21 cellular contexts compared by ENCODE assay signal in the genomic region with DNA sequence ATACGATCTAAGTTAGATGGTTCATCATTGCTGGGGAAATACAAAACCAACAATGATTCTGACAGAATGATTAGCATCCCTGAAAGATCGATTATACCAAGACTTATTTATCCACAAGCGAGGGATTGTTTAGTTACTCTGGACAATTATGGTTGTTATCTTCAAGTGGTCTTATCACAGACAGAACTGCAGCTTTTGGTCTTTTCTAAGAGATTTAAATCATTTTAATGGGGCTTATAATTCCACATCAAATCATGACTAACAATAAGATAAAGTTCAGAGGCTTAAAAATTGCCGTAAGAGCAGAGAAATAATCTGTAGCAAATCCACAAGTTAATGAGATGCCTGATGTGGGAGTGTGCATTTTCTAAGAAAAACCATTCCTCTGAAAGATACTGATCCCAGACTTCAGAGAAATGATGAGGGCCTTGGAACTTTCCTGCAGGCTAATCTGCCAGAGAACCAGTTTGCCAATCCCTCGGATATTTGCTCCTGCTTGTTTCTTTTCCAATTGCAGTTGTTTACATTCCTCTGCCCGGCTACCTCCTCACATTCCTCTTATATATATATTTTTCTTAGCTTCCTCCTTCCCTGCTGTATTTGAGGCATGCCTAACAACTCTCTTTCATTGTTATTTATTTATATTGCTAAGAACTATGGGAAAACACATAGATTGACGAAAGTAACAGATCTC.
DNase-seq lines count a peak whose midpoint lies in the region; ATAC-seq and TF ChIP-seq lines count a peak whose summit lies in the region.
"Had no signal": no experiment of that assay in that cellular context is flagged by ENCODE, and none has a peak within 500 bp of the region (broad histone marks: within the 10 kb centered on the region; RNA-seq: fewer than 3 reads in every experiment).

No MANE protein-coding gene starts in this region.

- peaks cover 45% of the 10 kb centered on the region for H3K4me1 Mint-ChIP-seq in activated T-cell treated with anti-CD3 and anti-CD28 coated beads, Interleukin-2, amount 50 U/mL, for 24 hours (ENCODE audit: low read depth)
- H3K4me1 Mint-ChIP-seq in stimulated activated memory B cell treated with anti-CD40 and anti-IgM and Interleukin-4, amounts not matched to agents 10 μg/mL and 1 μg/mL and 100 μg/mL, for 72 hours = peaks cover 13% of the 10 kb centered on the region

- no peak for ATAC-seq in stimulated activated memory B cell treated with anti-CD40 and anti-IgM and Interleukin-4, amounts not matched to agents 10 μg/mL and 1 μg/mL and 100 μg/mL, for 72 hours
- ATAC-seq in gastroesophageal sphincter = no peak
- ATAC-seq: A549, left lobe of liver had no signal

- TF ChIP-seq POLR2A in gastroesophageal sphincter (IDR thresholded peaks at IDR 0.05) = no peak

- peaks cover 13% of the 10 kb centered on the region for H3K36me3 Mint-ChIP-seq in activated T-cell treated with anti-CD3 and anti-CD28 coated beads, Interleukin-2, amount 50 U/mL, for 24 hours (ENCODE audit: low read depth)
- H3K36me3 Mint-ChIP-seq in stimulated activated memory B cell treated with anti-CD40 and anti-IgM and Interleukin-4, amounts not matched to agents 10 μg/mL and 1 μg/mL and 100 μg/mL, for 72 hours = peaks cover 19% of the 10 kb centered on the region

- H3K36me3 ChIP-seq in SJSA1 = no peaks in the 10 kb centered on the region
- H3K36me3 ChIP-seq in gastroesophageal sphincter = no peaks in the 10 kb centered on the region
- H3K36me3 ChIP-seq: neutrophil, tibial nerve had no signal

- peaks cover 3% of the 10 kb centered on the region for H3K9me3 Mint-ChIP-seq in activated T-cell treated with anti-CD3 and anti-CD28 coated beads, Interleukin-2, amount 50 U/mL, for 24 hours
- no peaks in the 10 kb centered on the region for H3K9me3 Mint-ChIP-seq in stimulated activated memory B cell treated with anti-CD40 and anti-IgM and Interleukin-4, amounts not matched to agents 10 μg/mL and 1 μg/mL and 100 μg/mL, for 72 hours

- H3K27me3 ChIP-seq in SJSA1 (replicated peaks) (no peaks in the 10 kb centered on the region), gastroesophageal sphincter (no peaks in the 10 kb centered on the region)
- H3K27me3 ChIP-seq: neutrophil, tibial nerve had no signal

- no peak for DNase-seq in activated T-cell treated with anti-CD3 and anti-CD28 coated beads, Interleukin-2, amount 50 U/mL, for 24 hours
- no peak for DNase-seq in activated T-cell treated with anti-CD3 and anti-CD28 coated beads, Interleukin-2, amount 50 U/mL, for 1 hour
- DNase-seq in SJSA1 (ENCODE audit: low read depth in 1 of 2, low spot score in 2 of 2) (peak in 1 of 2 experiments; percentile 67), fibroblast of the aortic adventitia (ENCODE audit: low read depth) (peak; percentile 34), NCI-H1048 (lab: John Stamatoyannopoulos, UW) (no peak), NCI-H1930 (lab: John Stamatoyannopoulos, UW) (no peak)
- DNase-seq: activated effector memory CD4-positive, alpha-beta T cell treated with anti-CD3 and anti-CD28 coated beads, Interleukin-2, amount 50 U/mL, for 16 hours; DND-41; MM.1S; NCI-H2029; retina; stimulated activated naive CD4-positive, alpha-beta T cell treated with Interleukin-2 at 50 U/mL for 16 hours; T-helper 1 cell had no signal

- H3K4me1 ChIP-seq in SJSA1 (replicated peaks) (peaks cover 15% of the 10 kb centered on the region), gastroesophageal sphincter (no peaks in the 10 kb centered on the region)
- H3K4me1 ChIP-seq: A549 had no signal

- TF ChIP-seq CTCF in fibroblast of the aortic adventitia (IDR thresholded peaks at IDR 0.05; ENCODE audit: insufficient read depth, low read length) = no peak
- TF ChIP-seq CTCF in gastroesophageal sphincter (IDR thresholded peaks at IDR 0.05) = no peak

- H3K4me3 Mint-ChIP-seq in activated T-cell treated with anti-CD3 and anti-CD28 coated beads, Interleukin-2, amount 50 U/mL, for 24 hours = no peak overlapping the region
- H3K4me3 Mint-ChIP-seq in stimulated activated memory B cell treated with anti-CD40 and anti-IgM and Interleukin-4, amounts not matched to agents 10 μg/mL and 1 μg/mL and 100 μg/mL, for 72 hours = no peak overlapping the region

- TF ChIP-seq EP300 in gastroesophageal sphincter (IDR thresholded peaks at IDR 0.05) = no peak

- H3K27ac ChIP-seq in SJSA1 = peak overlapping the region; percentile 72
- H3K27ac ChIP-seq in gastroesophageal sphincter = no peak overlapping the region
- H3K27ac ChIP-seq: A549, HL-60, neutrophil, tibial nerve had no signal

- peak overlapping the region; percentile 15 for H3K4me3 ChIP-seq in SJSA1
- no peak overlapping the region for H3K4me3 ChIP-seq in fibroblast of the aortic adventitia (ENCODE audit: low read depth, low read length)
- H3K4me3 ChIP-seq in gastroesophageal sphincter = no peak overlapping the region
- H3K4me3 ChIP-seq: A549, tibial nerve had no signal

- H3K9me3 ChIP-seq in SJSA1 (replicated peaks) = no peaks in the 10 kb centered on the region
- H3K9me3 ChIP-seq in gastroesophageal sphincter = no peaks in the 10 kb centered on the region
- H3K9me3 ChIP-seq: A549, neutrophil, tibial nerve had no signal

- no peaks in the 10 kb centered on the region for H3K27me3 Mint-ChIP-seq in activated T-cell treated with anti-CD3 and anti-CD28 coated beads, Interleukin-2, amount 50 U/mL, for 24 hours
- H3K27me3 Mint-ChIP-seq in stimulated activated memory B cell treated with anti-CD40 and anti-IgM and Interleukin-4, amounts not matched to agents 10 μg/mL and 1 μg/mL and 100 μg/mL, for 72 hours = no peaks in the 10 kb centered on the region
- H3K27me3 Mint-ChIP-seq: IgD-negative memory B cell had no signal

- WGBS in gastroesophageal sphincter (ENCODE audit: low coverage in 1 of 2), 2 donors = 46 to 49% methylated on average over 7 of the region's 7 CpGs

- H3K27ac Mint-ChIP-seq in activated T-cell treated with anti-CD3 and anti-CD28 coated beads, Interleukin-2, amount 50 U/mL, for 24 hours = peak overlapping the region; percentile 77
- H3K27ac Mint-ChIP-seq in stimulated activated memory B cell treated with anti-CD40 and anti-IgM and Interleukin-4, amounts not matched to agents 10 μg/mL and 1 μg/mL and 100 μg/mL, for 72 hours = peak overlapping the region; percentile 69
- H3K27ac Mint-ChIP-seq: IgD-negative memory B cell had no signal
